Comparison of ENCODE assay signal across 19 cellular contexts in genomic region chr20:24767623-24768100, GRCh38.
DNase-seq lines count a peak whose midpoint lies in the region; ATAC-seq and TF ChIP-seq lines count a peak whose summit lies in the region.
"Had no signal": no experiment of that assay in that cellular context is flagged by ENCODE, and none has a peak within 500 bp of the region (broad histone marks: within the 10 kb centered on the region; RNA-seq: fewer than 3 reads in every experiment).

No MANE protein-coding gene starts in this region.

- H3K27ac ChIP-seq in testis, result no peak overlapping the region

- ATAC-seq in mucosa of descending colon, result no peak
- ATAC-seq: PC-3 had no signal

- H3K9me3 ChIP-seq in testis, result no peaks in the 10 kb centered on the region
- H3K9me3 ChIP-seq in mucosa of descending colon, result no peaks in the 10 kb centered on the region
- H3K9me3 ChIP-seq: HAP-1 had no signal

- H3K4me1 Mint-ChIP-seq in Calu3 (ENCODE audit: low read depth, unreplicated experiment), result no peaks in the 10 kb centered on the region
- H3K4me1 Mint-ChIP-seq: CD8-positive, alpha-beta memory T cell had no signal

- no peaks in the 10 kb centered on the region for H3K36me3 Mint-ChIP-seq in Calu3 (ENCODE audit: insufficient read depth, unreplicated experiment)
- H3K36me3 Mint-ChIP-seq: CD8-positive, alpha-beta memory T cell had no signal

- peaks cover 13% of the 10 kb centered on the region for H3K27me3 Mint-ChIP-seq in Calu3 (ENCODE audit: unreplicated experiment)

- TF ChIP-seq CTCF in testis (IDR thresholded peaks at IDR 0.05) (no peak), Calu3 (IDR thresholded peaks at IDR 0.05; ENCODE audit: unreplicated experiment) (no peak), mucosa of descending colon (IDR thresholded peaks at IDR 0.05) (no peak)

- H3K36me3 ChIP-seq in testis (ENCODE audit: low read depth, missing control alignments) (no peaks in the 10 kb centered on the region), mucosa of descending colon (ENCODE audit: low read depth) (no peaks in the 10 kb centered on the region)
- H3K36me3 ChIP-seq: HAP-1 had no signal

- H3K27ac Mint-ChIP-seq in Calu3 (ENCODE audit: unreplicated experiment), result no peak overlapping the region
- H3K27ac Mint-ChIP-seq: CD8-positive, alpha-beta memory T cell had no signal

- H3K9me3 Mint-ChIP-seq in Calu3 (ENCODE audit: low read depth, unreplicated experiment), result no peaks in the 10 kb centered on the region

- DNase-seq in activated CD8-positive, alpha-beta memory T cell treated with anti-CD3 and anti-CD28 coated beads for 24 hours, result peak; percentile 41
- no peak for DNase-seq in activated CD8-positive, alpha-beta memory T cell treated with anti-CD3 and anti-CD28 coated beads, Interleukin-2, amount 50 U/mL, for 4 hours
- DNase-seq in activated CD8-positive, alpha-beta memory T cell treated with anti-CD3 and anti-CD28 coated beads, Interleukin-2, amount 50 U/mL, for 48 hours, result peak; percentile 17
- peak; percentile 45 for DNase-seq in mesenteric fat pad (ENCODE audit: low spot score)
- DNase-seq in testis, result peak; percentile 10
- no peak for DNase-seq in Calu3
- no peak for DNase-seq in activated naive CD4-positive, alpha-beta T cell (lab: John Stamatoyannopoulos, UW)
- no peak for DNase-seq in mucosa of descending colon
- DNase-seq: CD8-positive, alpha-beta memory T cell; MM.1S; NCI-H1092; NCI-H1436 treated with DMSO at 0.1 percent for 48 hours; NCI-H2029 treated with DMSO at 0.1 percent for 48 hours; NCI-H2171; NCI-H526; RPMI8226; SIG-M5 had no signal

- intact Hi-C loops in testis (cut with DNase I; ENCODE audit: low total_unique reads) (no loop called here), Calu3 (cut with micrococcal nuclease; ENCODE audit: unreplicated experiment) (no loop called here), mucosa of descending colon (cut with DNase I, micrococcal nuclease) (no loop called here)

- H3K4me1 ChIP-seq in testis (no peaks in the 10 kb centered on the region), mucosa of descending colon (ENCODE audit: low read depth) (no peaks in the 10 kb centered on the region)
- H3K4me1 ChIP-seq: HAP-1 had no signal

- BruUV-seq in Calu3 (replicated peaks; lab: Mats Ljungman, UMichigan), result no TSS peak

- no peak for TF ChIP-seq POLR2A in testis (IDR thresholded peaks at IDR 0.05)

- 95 to 100% methylated on average over 1 to 4 of the region's 4 CpGs for WGBS in testis, 2 donors

- CTCF ChIA-PET in Calu3 (lab: Charles Lee), result no interaction called here

- no peak overlapping the region for H3K4me3 Mint-ChIP-seq in Calu3 (ENCODE audit: low read depth, unreplicated experiment)

- H3K4me3 ChIP-seq in testis (no peak overlapping the region), mucosa of descending colon (no peak overlapping the region)
- H3K4me3 ChIP-seq: HAP-1 had no signal

- H3K27me3 ChIP-seq in testis, result no peaks in the 10 kb centered on the region

Comparison
In these comparisons a context has a peak if more than half of its experiments do, and no peak if none do; other contexts are left out.
1. DNase-seq: peak in activated CD8-positive, alpha-beta memory T cell treated with anti-CD3 and anti-CD28 coated beads for 24 hours (single experiment), activated CD8-positive, alpha-beta memory T cell treated with anti-CD3 and anti-CD28 coated beads, Interleukin-2, amount 50 U/mL, for 48 hours (single experiment), mesenteric fat pad (single experiment) and testis (single experiment); none in activated CD8-positive, alpha-beta memory T cell treated with anti-CD3 and anti-CD28 coated beads, Interleukin-2, amount 50 U/mL, for 4 hours (single experiment), Calu3 (single experiment), activated naive CD4-positive, alpha-beta T cell (0 of 4) and mucosa of descending colon (0 of 3).